ENCODE assay signal across 8 cellular contexts in the genomic region with DNA sequence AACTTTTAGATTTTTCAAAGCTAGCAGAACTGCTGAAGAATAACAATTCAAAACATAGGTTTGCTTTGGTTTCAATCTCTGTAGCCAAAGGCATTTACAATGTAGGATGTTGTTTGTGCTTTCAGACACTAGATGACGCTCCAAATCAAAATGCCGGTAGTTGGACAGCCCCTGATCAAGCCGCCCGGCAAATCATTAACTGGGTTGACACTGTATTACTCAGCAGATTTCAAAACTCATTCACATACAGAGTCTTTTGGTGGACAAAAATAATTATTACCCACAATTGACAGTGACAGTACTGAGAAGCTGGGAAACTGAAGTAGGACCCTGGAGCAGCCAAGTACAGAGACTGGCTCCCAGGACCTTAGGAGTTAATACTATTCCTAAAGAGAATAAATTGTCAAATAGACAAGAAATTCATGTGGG. TPM values are rescaled to one million over a fixed set of nuclear protein-coding genes. Genes with fewer than 3 reads are reported as not detected.
DNase-seq lines count a peak whose midpoint lies in the region; ATAC-seq and TF ChIP-seq lines count a peak whose summit lies in the region.

No MANE protein-coding gene starts in this region.

- H3K4me1 Mint-ChIP-seq in Caco-2 (ENCODE audit: low read depth, unreplicated experiment) = peaks cover 31% of the 10 kb centered on the region
- peaks cover 2 to 10% (median 6%) of the 10 kb centered on the region in 4 donors for H3K4me1 Mint-ChIP-seq in naive thymus-derived CD8-positive, alpha-beta T cell

- DNase-seq in Caco-2 (peak; percentile 79 to 83), NCI-H510A (lab: John Stamatoyannopoulos, UW) (peak; percentile 41)
- DNase-seq in activated CD4-positive, alpha-beta T cell treated with anti-CD3 and anti-CD28 coated beads, Interleukin-2, amount 50 U/mL, for 1 hour = peak; percentile 37
- DNase-seq in naive thymus-derived CD8-positive, alpha-beta T cell = peak in 8 of 10 donors; percentile 43 to 74 (median 66)

- peaks cover 10% of the 10 kb centered on the region for H3K36me3 Mint-ChIP-seq in Caco-2 (ENCODE audit: insufficient read depth, unreplicated experiment)
- no peaks in the 10 kb centered on the region for H3K36me3 Mint-ChIP-seq in naive thymus-derived CD8-positive, alpha-beta T cell

- intact Hi-C loops in Caco-2 (cut with micrococcal nuclease; ENCODE audit: unreplicated experiment) = loop anchor here (1.0 kb wide), 2 partner anchors 21 to 31 kb away; a partner anchor contains a TSS

- TF ChIP-seq CTCF in Caco-2 (IDR thresholded peaks at IDR 0.05; ENCODE audit: insufficient read depth in 1 of 2, low read depth in 1 of 2, low read length in 1 of 2, severe bottlenecking in 1 of 2, unreplicated experiment in 1 of 2) = peak; percentile 74 to 83

- POLR2A ChIA-PET in Caco-2 (lab: Charles Lee) = interaction anchor here (1.0 kb wide), 1 partner anchor 58 kb away, joined by 4 read pairs; a partner anchor contains a TSS
- POLR2A ChIA-PET in naive thymus-derived CD8-positive, alpha-beta T cell (lab: Charles Lee) = interaction anchor here (0.5 to 4.8 kb wide), 5 partner anchors 32 to 150 kb away, joined by 3 to 32 read pairs (median 6); a partner anchor contains a TSS

- H3K27ac Mint-ChIP-seq in Caco-2 (ENCODE audit: unreplicated experiment) = peak overlapping the region; percentile 81
- H3K27ac Mint-ChIP-seq in naive thymus-derived CD8-positive, alpha-beta T cell = no peak overlapping the region

- no peaks in the 10 kb centered on the region for H3K9me3 ChIP-seq in Caco-2

- ATAC-seq in GM19324 (IDR thresholded peaks at IDR 0.05; ENCODE audit: low FRiP score, unreplicated experiment) (peak; percentile 82), HG03196 (IDR thresholded peaks at IDR 0.05; ENCODE audit: unreplicated experiment) (peak; percentile 81), esophagus mucosa (peak; percentile 89), HG03025 (IDR thresholded peaks at IDR 0.05; ENCODE audit: low FRiP score, unreplicated experiment) (no peak)
- ATAC-seq in naive thymus-derived CD8-positive, alpha-beta T cell = peak; percentile 93 to 97

- H3K4me3 ChIP-seq in Caco-2 (ENCODE audit: low read depth, low read length) = no peak overlapping the region

- peaks cover 41% of the 10 kb centered on the region for H3K4me1 ChIP-seq in Caco-2

- H3K4me3 Mint-ChIP-seq in Caco-2 (ENCODE audit: unreplicated experiment) = peak overlapping the region; percentile 39
- H3K4me3 Mint-ChIP-seq in naive thymus-derived CD8-positive, alpha-beta T cell = no peak overlapping the region

- no peaks in the 10 kb centered on the region for H3K9me3 Mint-ChIP-seq in Caco-2 (ENCODE audit: unreplicated experiment)
- H3K9me3 Mint-ChIP-seq in naive thymus-derived CD8-positive, alpha-beta T cell = no peaks in the 10 kb centered on the region

- no TSS peak for BruUV-seq in Caco-2 (replicated peaks; lab: Mats Ljungman, UMichigan)

- no peaks in the 10 kb centered on the region for H3K36me3 ChIP-seq in Caco-2 (ENCODE audit: control insufficient read depth, insufficient read depth, low read length)

- CTCF ChIA-PET in Caco-2 (lab: Charles Lee) = interaction anchor here (0.7 to 1.2 kb wide), 2 partner anchors 22 to 34 kb away, joined by 3 read pairs; a partner anchor contains a TSS

- no peaks in the 10 kb centered on the region for H3K27me3 ChIP-seq in Caco-2 (replicated peaks; ENCODE audit: control insufficient read depth, insufficient read depth, low read length)

- H3K27me3 Mint-ChIP-seq in Caco-2 (ENCODE audit: insufficient read depth, unreplicated experiment) = no peaks in the 10 kb centered on the region
- no peaks in the 10 kb centered on the region for H3K27me3 Mint-ChIP-seq in naive thymus-derived CD8-positive, alpha-beta T cell

RNA-seq across cellular contexts. Expression of a gene that starts 21.3 kb away (rescaled TPM):
- total RNA-seq in Caco-2 (2022) = 5.7 and 7.4 TPM in 2 replicates
- 4.7 TPM for total RNA-seq in esophagus mucosa
- 1 to 10 TPM; 1.3 to 1.6 TPM for total RNA-seq in naive thymus-derived CD8-positive, alpha-beta T cell
- polyA plus RNA-seq in naive thymus-derived CD8-positive, alpha-beta T cell = 1 to 10 TPM in 2 of 3 donors, under 1 TPM in 1; 0.68 to 3.8 (median 1.8) TPM
